In the genomic region with DNA sequence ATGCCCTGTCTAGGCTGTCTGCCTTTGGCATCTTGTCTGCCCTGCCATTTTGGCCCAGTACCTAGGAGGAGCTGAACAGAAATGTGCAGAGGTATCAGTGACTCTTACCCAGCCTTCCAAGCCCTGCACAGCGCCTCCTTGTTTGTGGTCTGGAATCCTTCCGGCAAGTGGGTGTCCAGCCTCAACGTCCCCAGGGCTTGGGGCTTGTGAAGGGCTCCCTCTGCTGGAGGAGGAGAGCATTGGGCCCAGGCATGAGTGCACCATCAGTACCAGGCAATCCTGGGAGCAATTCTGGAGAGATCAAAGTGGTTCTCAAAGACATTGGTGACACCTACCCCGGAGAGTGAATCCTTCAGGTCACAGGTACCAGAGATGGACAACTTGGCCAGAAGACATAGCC, we compare ENCODE assay signal across 9 cellular contexts. TPM values are rescaled to one million over a fixed set of nuclear protein-coding genes. Genes with fewer than 3 reads are reported as not detected.
DNase-seq lines count a peak whose midpoint lies in the region; ATAC-seq and TF ChIP-seq lines count a peak whose summit lies in the region.
"Had no signal": no experiment of that assay in that cellular context is flagged by ENCODE, and none has a peak within 500 bp of the region (broad histone marks: within the 10 kb centered on the region; RNA-seq: fewer than 3 reads in every experiment).

No MANE protein-coding gene starts in this region.

- 56% methylated on average over 1 of the region's 4 CpGs; no CpG with 5 or more reads in 1 of the 2 donors for WGBS in esophagus squamous epithelium, 2 donors

- DNase-seq in SK-MEL-5 (ENCODE audit: low read depth, low spot score) = peak; percentile 80
- DNase-seq in esophagus squamous epithelium (lab: John Stamatoyannopoulos, UW) = no peak
- peak; percentile 50 for DNase-seq in stimulated activated CD8-positive, alpha-beta memory T cell treated with anti-CD3 and anti-CD28 coated beads, Interleukin-4, amount 100 ng/mL, for 48 hours
- no peak for DNase-seq in NCI-H1092 (lab: John Stamatoyannopoulos, UW)

- H3K27ac ChIP-seq in 22Rv1 = no peak overlapping the region
- H3K27ac ChIP-seq in esophagus squamous epithelium = no peak overlapping the region

- H3K4me3 ChIP-seq in GM12875 (ENCODE audit: low read depth, low read length) = no peak overlapping the region
- H3K4me3 ChIP-seq in esophagus squamous epithelium = no peak overlapping the region

- intact Hi-C loops in esophagus squamous epithelium (cut with DNase I) = no loop called here

- no peaks in the 10 kb centered on the region for H3K36me3 ChIP-seq in esophagus squamous epithelium

- no peaks in the 10 kb centered on the region for H3K9me3 ChIP-seq in esophagus squamous epithelium

- H3K4me1 ChIP-seq in esophagus squamous epithelium = no peaks in the 10 kb centered on the region

- in situ Hi-C loops in SK-MEL-5 (cut with HindIII; ENCODE audit: low pct_unique_long_range_greater_than_20kb, low sequenced_read_pairs) = no loop called here

- no peak for ATAC-seq in GM19324 (IDR thresholded peaks at IDR 0.05; ENCODE audit: low FRiP score, unreplicated experiment)
- ATAC-seq in GM19397 (IDR thresholded peaks at IDR 0.05; ENCODE audit: unreplicated experiment) = no peak

- peak; percentile 77 for TF ChIP-seq CTCF in 22Rv1 (IDR thresholded peaks at IDR 0.05)
- TF ChIP-seq CTCF in GM12875 (IDR thresholded peaks at IDR 0.05; ENCODE audit: borderline replicate concordance, insufficient read depth, low read depth, low read length) = peak; percentile 98
- peak; percentile 36 to 65 (median 46) for TF ChIP-seq CTCF in esophagus squamous epithelium (IDR thresholded peaks at IDR 0.05)

- H3K27me3 ChIP-seq in esophagus squamous epithelium = peaks cover 0 to 25% (median 0%) of the 10 kb centered on the region in 4 donors

- no peak for TF ChIP-seq POLR2A in esophagus squamous epithelium (IDR thresholded peaks at IDR 0.05)

RNA-seq across cellular contexts. Expression of a gene that starts 2.4 kb away (rescaled TPM):
- not detected in 2 replicates for total RNA-seq in SK-MEL-5 (2014; rRNA removed; shearing (Covaris generic))
- 0.10 TPM in 1 of 2 replicates, not detected in the other for polyA plus RNA-seq in SK-MEL-5 (2015; cell fraction: cytosol; rRNA removed)
- polyA plus RNA-seq in SK-MEL-5 (2015; cell fraction: nucleus; rRNA removed) = not detected in 2 replicates
- not detected for total RNA-seq in esophagus squamous epithelium
- polyA plus RNA-seq: adipose tissue had no signal

RNA-seq across cellular contexts. Expression of a gene that starts 30.1 kb away (rescaled TPM):
- total RNA-seq in SK-MEL-5 (2014; rRNA removed; shearing (Covaris generic)) = 0.48 TPM in 1 of 2 replicates, not detected in the other
- 0.31 TPM in 1 of 2 replicates, not detected in the other for polyA plus RNA-seq in SK-MEL-5 (2015; cell fraction: cytosol; rRNA removed)
- not detected in 2 replicates for polyA plus RNA-seq in SK-MEL-5 (2015; cell fraction: nucleus; rRNA removed)
- not detected for total RNA-seq in esophagus squamous epithelium

Comparison
In these comparisons a context has a peak if more than half of its experiments do, and no peak if none do; other contexts are left out.
1. CTCF ChIP-seq: peak in every context shown above with its lines; median percentile 98 in GM12875; 77 in 22Rv1; 46 in esophagus squamous epithelium.
2. DNase-seq: peak in SK-MEL-5 (single experiment) and stimulated activated CD8-positive, alpha-beta memory T cell treated with anti-CD3 and anti-CD28 coated beads, Interleukin-4, amount 100 ng/mL, for 48 hours (single experiment); none in esophagus squamous epithelium (single experiment) and NCI-H1092 (single experiment).